ENCODE assay signal across 2 cellular contexts in genomic region chr11:109390752-109391151, GRCh38.
TF ChIP-seq lines count a peak whose summit lies in the region.

No MANE protein-coding gene starts in this region.

TF ChIP-seq in GM23338, 12 proteins besides CTCF, POLR2A, EP300 and RAD21:
- no peak for TF ChIP-seq ETS1 (IDR thresholded peaks at IDR 0.05)
- no peak for TF ChIP-seq STAT1 (IDR thresholded peaks at IDR 0.05; ENCODE audit: unreplicated experiment)
- peak; percentile 66; the same call in 1 of the 2 replicates for TF ChIP-seq ZNF114 (CRISPR knock-in tag; IDR thresholded peaks at IDR 0.05)
- peak; percentile 85 for TF ChIP-seq NANOG (IDR thresholded peaks at IDR 0.05; ENCODE audit: borderline replicate concordance)
- TF ChIP-seq ZNF462 (CRISPR knock-in tag; IDR thresholded peaks at IDR 0.05), result peak; percentile 78
- TF ChIP-seq EZH2phosphoT487 (IDR thresholded peaks at IDR 0.05; ENCODE audit: unreplicated experiment), result no peak

TF ChIP-seq in IMR-90, 13 proteins besides CTCF, POLR2A, EP300 and RAD21:
- no peak for TF ChIP-seq NFE2L2 (IDR thresholded peaks at IDR 0.05; ENCODE audit: low read depth, low read length)
- TF ChIP-seq CEBPB (IDR thresholded peaks at IDR 0.05; ENCODE audit: low read depth, low read length), result no peak
- TF ChIP-seq MAZ (IDR thresholded peaks at IDR 0.05; ENCODE audit: borderline replicate concordance, low read depth, low read length), result no peak
- no peak for TF ChIP-seq MXI1 (IDR thresholded peaks at IDR 0.05; ENCODE audit: borderline replicate concordance, low read depth, low read length)
- no peak for TF ChIP-seq BHLHE40 (IDR thresholded peaks at IDR 0.05; ENCODE audit: low read depth, low read length)
- no peak for TF ChIP-seq RCOR1 (IDR thresholded peaks at IDR 0.05; ENCODE audit: insufficient replicate concordance, low read length)
- TF ChIP-seq SMC3 (IDR thresholded peaks at IDR 0.05; ENCODE audit: low read depth, low read length), result no peak
- no peak for TF ChIP-seq RFX5 (IDR thresholded peaks at IDR 0.05; ENCODE audit: low read depth, low read length)
- TF ChIP-seq, protein P1, sequence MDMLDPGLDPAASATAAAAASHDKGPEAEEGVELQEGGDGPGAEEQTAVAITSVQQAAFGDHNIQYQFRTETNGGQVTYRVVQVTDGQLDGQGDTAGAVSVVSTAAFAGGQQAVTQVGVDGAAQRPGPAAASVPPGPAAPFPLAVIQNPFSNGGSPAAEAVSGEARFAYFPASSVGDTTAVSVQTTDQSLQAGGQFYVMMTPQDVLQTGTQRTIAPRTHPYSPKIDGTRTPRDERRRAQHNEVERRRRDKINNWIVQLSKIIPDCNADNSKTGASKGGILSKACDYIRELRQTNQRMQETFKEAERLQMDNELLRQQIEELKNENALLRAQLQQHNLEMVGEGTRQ (IDR thresholded peaks at IDR 0.05; ENCODE audit: low read depth, low read length), result no peak
- no peak for TF ChIP-seq ELK1 (IDR thresholded peaks at IDR 0.05; ENCODE audit: borderline replicate concordance, low read depth, low read length)
- no peak for TF ChIP-seq MAFK (IDR thresholded peaks at IDR 0.05; ENCODE audit: low read depth, low read length)
- TF ChIP-seq CHD1 (IDR thresholded peaks at IDR 0.05; ENCODE audit: low read depth, low read length), result no peak
- TF ChIP-seq FOS (IDR thresholded peaks at IDR 0.05; ENCODE audit: low read depth, low read length), result no peak
